In genomic region chr1:234987415-234988159, GRCh38 we compare ENCODE assay signal across 8 cellular contexts.
DNase-seq lines count a peak whose midpoint lies in the region; ATAC-seq, FAIRE-seq and TF ChIP-seq lines count a peak whose summit lies in the region.

No MANE protein-coding gene starts in this region.

- H3K9ac ChIP-seq in SK-N-SH: peak overlapping the region; percentile 70

- peak; percentile 54 for FAIRE-seq in GM12892 (lab: Jason Lieb, UNC)

- TF ChIP-seq POLR2A in GM12892 (IDR thresholded peaks at IDR 0.05; ENCODE audit: low read depth, low read length): no peak; the same call in 1 of the 2 replicates

- no peaks in the 10 kb centered on the region for H3K9me2 ChIP-seq in SK-N-SH

- H3K27ac ChIP-seq in SK-N-SH (ENCODE audit: low read depth in 2 of 2, low read length in 1 of 2): peak overlapping the region; percentile 80 to 98
- H3K27ac ChIP-seq in naive thymus-derived CD4-positive, alpha-beta T cell (ENCODE audit: low read depth, low read length): no peak overlapping the region

- no peaks in the 10 kb centered on the region for H4K20me1 ChIP-seq in SK-N-SH (ENCODE audit: insufficient read depth)

- peaks cover 8 to 28% of the 10 kb centered on the region in 2 experiments; a peak in 3 of 4 replicates for H3K4me1 ChIP-seq in SK-N-SH (ENCODE audit: control insufficient read depth in 1 of 2, insufficient read depth in 2 of 2, low read depth in 1 of 2, low read length in 1 of 2)
- peaks cover 9 to 13% of the 10 kb centered on the region in 2 donors for H3K4me1 ChIP-seq in naive thymus-derived CD4-positive, alpha-beta T cell (ENCODE audit: control insufficient read depth in 2 of 2, insufficient read depth in 2 of 2, low read length in 2 of 2)

- no peak for TF ChIP-seq CTCF in SK-N-SH (IDR thresholded peaks at IDR 0.05)

- 47% methylated on average over 13 of the region's 14 CpGs for WGBS in SK-N-SH (ENCODE audit: low lambda C conversion rate)

- no peaks in the 10 kb centered on the region for H3K9me3 ChIP-seq in SK-N-SH
- H3K9me3 ChIP-seq in naive thymus-derived CD4-positive, alpha-beta T cell (ENCODE audit: control insufficient read depth in 2 of 3, low read length in 3 of 3): no peaks in the 10 kb centered on the region

- POLR2A ChIA-PET in SK-N-SH (lab: Yijun Ruan, JAX): no interaction called here
- POLR2A ChIA-PET in naive thymus-derived CD4-positive, alpha-beta T cell (lab: Charles Lee): interaction anchor here (0.9 to 1.0 kb wide), 2 partner anchors 22 to 49 kb away, joined by 3 read pairs; no protein-coding TSS in a partner anchor

- H3K4me2 ChIP-seq in SK-N-SH: peak overlapping the region; percentile 65

- H3K4me3 ChIP-seq in SK-N-SH (ENCODE audit: low read depth in 2 of 2, low read length in 1 of 2): no peak overlapping the region; a peak in 1 of 4 replicates
- no peak overlapping the region for H3K4me3 ChIP-seq in naive thymus-derived CD4-positive, alpha-beta T cell (ENCODE audit: low read length)

- intact Hi-C loops in naive thymus-derived CD4-positive, alpha-beta T cell (cut with micrococcal nuclease): no loop called here

- ATAC-seq in esophagus mucosa (peak; percentile 45), GM21526 (IDR thresholded peaks at IDR 0.05; ENCODE audit: low FRiP score, unreplicated experiment) (no peak)
- ATAC-seq in naive thymus-derived CD4-positive, alpha-beta T cell: no peak

- H3K27me3 Mint-ChIP-seq in naive thymus-derived CD4-positive, alpha-beta T cell: no peaks in the 10 kb centered on the region

- H3K4me3 Mint-ChIP-seq in naive thymus-derived CD4-positive, alpha-beta T cell: peak overlapping the region in 1 of 10 donors; percentile 61

- peaks cover 0 to 2% (median 0%) of the 10 kb centered on the region in 11 donors for H3K9me3 Mint-ChIP-seq in naive thymus-derived CD4-positive, alpha-beta T cell

- no peaks in the 10 kb centered on the region for H3K79me2 ChIP-seq in SK-N-SH (ENCODE audit: insufficient read depth)

- no peaks in the 10 kb centered on the region for H3K27me3 ChIP-seq in SK-N-SH (ENCODE audit: insufficient read depth)
- H3K27me3 ChIP-seq in naive thymus-derived CD4-positive, alpha-beta T cell (ENCODE audit: control insufficient read depth in 2 of 2, insufficient read depth in 2 of 2, low read length in 2 of 2): no peaks in the 10 kb centered on the region

- H3K4me1 Mint-ChIP-seq in naive thymus-derived CD4-positive, alpha-beta T cell: peaks cover 18 to 68% (median 33%) of the 10 kb centered on the region in 7 donors

- no peak for DNase-seq in GM12892 (ENCODE audit: insufficient read length)
- peak; percentile 80 for DNase-seq in HCEC 1CT
- DNase-seq in SK-N-SH: no peak
- no peak for DNase-seq in naive thymus-derived CD4-positive, alpha-beta T cell
- no peak for DNase-seq in DMS 273 (lab: John Stamatoyannopoulos, UW; ENCODE audit: unreplicated experiment)
- no peak for DNase-seq in activated gamma-delta T cell treated with Interleukin-2 at 50 U/mL for 16 hours

- peak in 1 of 2 experiments; percentile 33; a peak in 1 of 4 replicates for TF ChIP-seq EP300 in SK-N-SH (IDR thresholded peaks at IDR 0.05; ENCODE audit: borderline replicate concordance in 1 of 2, low read depth in 1 of 2, low read length in 1 of 2)

- peaks cover 0 to 10% (median 0%) of the 10 kb centered on the region in 5 donors for H3K36me3 Mint-ChIP-seq in naive thymus-derived CD4-positive, alpha-beta T cell

- H2AFZ ChIP-seq in SK-N-SH (ENCODE audit: low read depth): peak overlapping the region; percentile 66

- H3F3A ChIP-seq in SK-N-SH (replicated peaks; ENCODE audit: insufficient read depth): peaks cover 50% of the 10 kb centered on the region

- TF ChIP-seq RAD21 in SK-N-SH (IDR thresholded peaks at IDR 0.05; ENCODE audit: low read length): no peak

- H3K36me3 ChIP-seq in SK-N-SH (replicated peaks in 1 of 2; ENCODE audit: control insufficient read depth in 1 of 2, insufficient read depth in 2 of 2, low read length in 1 of 2): no peaks in the 10 kb centered on the region
- no peaks in the 10 kb centered on the region for H3K36me3 ChIP-seq in naive thymus-derived CD4-positive, alpha-beta T cell (ENCODE audit: control insufficient read depth in 2 of 3, insufficient read depth in 3 of 3, low read length in 3 of 3)

- H3K27ac Mint-ChIP-seq in naive thymus-derived CD4-positive, alpha-beta T cell: peak overlapping the region in 6 of 9 donors; percentile 11 to 86 (median 50)

- CTCF ChIA-PET in SK-N-SH (lab: Yijun Ruan, JAX): interaction anchor here (0.9 kb wide), 1 partner anchor 9 kb away, joined by 3 read pairs; no protein-coding TSS in a partner anchor
- CTCF ChIA-PET in naive thymus-derived CD4-positive, alpha-beta T cell (lab: Charles Lee): no interaction called here

TF ChIP-seq in SK-N-SH, 30 proteins besides CTCF, POLR2A, EP300 and RAD21 (continues in another document):
- TF ChIP-seq JUND (IDR thresholded peaks at IDR 0.05) (no peak; the same call in 1 of the 2 replicates), FOSL2 (IDR thresholded peaks at IDR 0.05; ENCODE audit: borderline replicate concordance, low read depth) (no peak), RCOR1 (IDR thresholded peaks at IDR 0.05; ENCODE audit: low read length) (no peak), GATA2 (CRISPR knock-in tag; IDR thresholded peaks at IDR 0.05) (no peak), MXI1 (IDR thresholded peaks at IDR 0.05; ENCODE audit: low read depth, low read length) (no peak), NRF1 (IDR thresholded peaks at IDR 0.05; ENCODE audit: low read depth, low read length) (no peak), ELF1 (IDR thresholded peaks at IDR 0.05) (0 out of 2 replicates have a peak, but pooled peaks have one; percentile 13), REST (IDR thresholded peaks at IDR 0.05; ENCODE audit: low read depth, low read length) (no peak), CHD2 (IDR thresholded peaks at IDR 0.05; ENCODE audit: low read length, partially characterized antibody) (no peak), RFX5 (IDR thresholded peaks at IDR 0.05; ENCODE audit: low read length) (no peak), FOXM1 (IDR thresholded peaks at IDR 0.05; ENCODE audit: low read depth) (no peak), NFIC (IDR thresholded peaks at IDR 0.05; ENCODE audit: borderline replicate concordance) (peak; percentile 88), SMC3 (IDR thresholded peaks at IDR 0.05; ENCODE audit: low read depth, low read length) (no peak), SIN3A (IDR thresholded peaks at IDR 0.05; ENCODE audit: borderline replicate concordance, low read depth, low read length) (no peak), ZBTB33 (IDR thresholded peaks at IDR 0.05; ENCODE audit: borderline replicate concordance, low read depth) (no peak), PBX3 (IDR thresholded peaks at IDR 0.05) (peak; percentile 44; the same call in 1 of the 2 replicates), POLR2AphosphoS5 (IDR thresholded peaks at IDR 0.05; ENCODE audit: low read depth, low read length) (no peak)
- TF ChIP-seq, protein P1, sequence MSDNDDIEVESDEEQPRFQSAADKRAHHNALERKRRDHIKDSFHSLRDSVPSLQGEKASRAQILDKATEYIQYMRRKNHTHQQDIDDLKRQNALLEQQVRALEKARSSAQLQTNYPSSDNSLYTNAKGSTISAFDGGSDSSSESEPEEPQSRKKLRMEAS (IDR thresholded peaks at IDR 0.05; ENCODE audit: low read depth): no peak
